ENCODE assay signal across 1 cellular context in the genomic region with DNA sequence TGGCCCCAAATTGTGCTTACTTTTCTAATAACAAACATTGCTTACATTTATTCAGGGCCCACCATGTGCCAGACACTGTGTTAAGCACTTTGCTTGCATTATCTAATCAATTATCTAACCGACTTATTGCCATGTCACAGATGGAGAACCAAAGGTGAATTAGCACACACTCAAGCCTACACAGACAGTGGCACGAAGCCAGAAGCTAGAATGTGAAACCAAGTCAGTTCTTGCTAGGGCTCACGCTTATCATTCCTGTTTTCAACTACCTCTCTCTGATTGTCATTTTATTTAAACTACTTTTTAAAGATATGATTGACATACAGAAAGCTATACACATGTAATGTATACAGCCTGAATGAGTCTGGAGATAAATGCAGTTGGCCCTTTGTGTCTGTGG.
TF ChIP-seq lines count a peak whose summit lies in the region.

No MANE protein-coding gene starts in this region.

TF ChIP-seq in HepG2, 621 proteins besides CTCF, POLR2A, EP300 and RAD21 (continued from another document):
- no peak for TF ChIP-seq ZNF460 (CRISPR knock-in tag; IDR thresholded peaks at IDR 0.05; ENCODE audit: borderline replicate concordance)
- TF ChIP-seq, protein P1, sequence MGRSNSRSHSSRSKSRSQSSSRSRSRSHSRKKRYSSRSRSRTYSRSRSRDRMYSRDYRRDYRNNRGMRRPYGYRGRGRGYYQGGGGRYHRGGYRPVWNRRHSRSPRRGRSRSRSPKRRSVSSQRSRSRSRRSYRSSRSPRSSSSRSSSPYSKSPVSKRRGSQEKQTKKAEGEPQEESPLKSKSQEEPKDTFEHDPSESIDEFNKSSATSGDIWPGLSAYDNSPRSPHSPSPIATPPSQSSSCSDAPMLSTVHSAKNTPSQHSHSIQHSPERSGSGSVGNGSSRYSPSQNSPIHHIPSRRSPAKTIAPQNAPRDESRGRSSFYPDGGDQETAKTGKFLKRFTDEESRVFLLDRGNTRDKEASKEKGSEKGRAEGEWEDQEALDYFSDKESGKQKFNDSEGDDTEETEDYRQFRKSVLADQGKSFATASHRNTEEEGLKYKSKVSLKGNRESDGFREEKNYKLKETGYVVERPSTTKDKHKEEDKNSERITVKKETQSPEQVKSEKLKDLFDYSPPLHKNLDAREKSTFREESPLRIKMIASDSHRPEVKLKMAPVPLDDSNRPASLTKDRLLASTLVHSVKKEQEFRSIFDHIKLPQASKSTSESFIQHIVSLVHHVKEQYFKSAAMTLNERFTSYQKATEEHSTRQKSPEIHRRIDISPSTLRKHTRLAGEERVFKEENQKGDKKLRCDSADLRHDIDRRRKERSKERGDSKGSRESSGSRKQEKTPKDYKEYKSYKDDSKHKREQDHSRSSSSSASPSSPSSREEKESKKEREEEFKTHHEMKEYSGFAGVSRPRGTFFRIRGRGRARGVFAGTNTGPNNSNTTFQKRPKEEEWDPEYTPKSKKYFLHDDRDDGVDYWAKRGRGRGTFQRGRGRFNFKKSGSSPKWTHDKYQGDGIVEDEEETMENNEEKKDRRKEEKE (IDR thresholded peaks at IDR 0.05) = no peak
